ENCODE assay signal across 10 cellular contexts in genomic region chr3:42072930-42073329, GRCh38. TPM values are rescaled to one million over a fixed set of nuclear protein-coding genes. Genes with fewer than 3 reads are reported as not detected.
DNase-seq lines count a peak whose midpoint lies in the region; ATAC-seq, FAIRE-seq and TF ChIP-seq lines count a peak whose summit lies in the region.
"Had no signal": no experiment of that assay in that cellular context is flagged by ENCODE, and none has a peak within 500 bp of the region (broad histone marks: within the 10 kb centered on the region; RNA-seq: fewer than 3 reads in every experiment).

No MANE protein-coding gene starts in this region.

- H3K9ac ChIP-seq in kidney (ENCODE audit: low read length in 2 of 2): peak overlapping the region in 1 of 2 donors; percentile 10

- peaks cover 9% of the 10 kb centered on the region for H3K27me3 Mint-ChIP-seq in GM23338 (ENCODE audit: insufficient read depth, low read depth, poor library complexity)

- peaks cover 12% of the 10 kb centered on the region for H3K9me3 Mint-ChIP-seq in GM23338

- H3K27ac Mint-ChIP-seq in GM23338: peak overlapping the region; percentile 22

- DNase-seq in GM23338 (ENCODE audit: low spot score): no peak
- DNase-seq in kidney: no peak
- DNase-seq in ecto neural progenitor cell (ENCODE audit: low spot score): no peak
- no peak for DNase-seq in pancreas
- DNase-seq: central memory CD4-positive, alpha-beta T cell; stimulated activated naive CD4-positive, alpha-beta T cell treated with Interleukin-2 at 50 U/mL for 16 hours had no signal

- H3K4me1 Mint-ChIP-seq in GM23338: peaks cover 21% of the 10 kb centered on the region

- peaks cover 85% of the 10 kb centered on the region for H3K79me2 ChIP-seq in GM23338 (replicated peaks; ENCODE audit: insufficient read depth)

- H3K4me3 ChIP-seq in GM23338 (no peak overlapping the region), WI38 (ENCODE audit: low read depth, low read length) (peak overlapping the region; percentile 48; the same call in 1 of the 2 replicates), kidney (ENCODE audit: low read length in 2 of 2) (peak overlapping the region in 1 of 2 donors; percentile 31), skin epidermis (no peak overlapping the region), pancreas (no peak overlapping the region)

- H3K4me1 ChIP-seq in GM23338 (ENCODE audit: insufficient read depth) (peaks cover 17% of the 10 kb centered on the region), kidney (ENCODE audit: control insufficient read depth in 1 of 2, insufficient read depth in 1 of 2, low read depth in 1 of 2, low read length in 2 of 2) (peaks cover 21 to 28% of the 10 kb centered on the region in 2 donors), pancreas (peaks cover 20 to 32% (median 20%) of the 10 kb centered on the region in 3 donors)

- no peak overlapping the region for H3K4me2 ChIP-seq in GM23338

- H3K9me2 ChIP-seq in GM23338 (ENCODE audit: insufficient read depth): no peaks in the 10 kb centered on the region

- FAIRE-seq in kidney (lab: Jason Lieb, UNC): no peak
- no peak for FAIRE-seq in pancreas (lab: Jason Lieb, UNC)

- H3K36me3 ChIP-seq in GM23338 (ENCODE audit: insufficient read depth) (no peaks in the 10 kb centered on the region), kidney (ENCODE audit: control insufficient read depth in 1 of 2, insufficient read depth in 2 of 2, low read length in 2 of 2) (no peaks in the 10 kb centered on the region), pancreas (no peaks in the 10 kb centered on the region)

- no peak overlapping the region for H2AFZ ChIP-seq in GM23338

- no peaks in the 10 kb centered on the region; the same call in 1 of the 2 replicates for H4K20me1 ChIP-seq in GM23338 (replicated peaks; ENCODE audit: insufficient read depth)

- H3K36me3 Mint-ChIP-seq in GM23338 (ENCODE audit: low read depth): peaks cover 8% of the 10 kb centered on the region

- intact Hi-C loops in kidney (cut with DNase I) (loop anchor here (10.0 kb wide), 1 partner anchor 58 kb away; no protein-coding TSS in a partner anchor), pancreas (cut with DNase I) (no loop called here)

- H3K9me3 ChIP-seq in kidney (ENCODE audit: control insufficient read depth in 1 of 2, low read length in 2 of 2): no peaks in the 10 kb centered on the region
- H3K9me3 ChIP-seq in pancreas: no peaks in the 10 kb centered on the region

- TF ChIP-seq CTCF in GM23338 (conservative IDR thresholded peaks at IDR 0.05; ENCODE audit: low read depth in 2 of 2): no peak
- TF ChIP-seq CTCF in WI38 (IDR thresholded peaks at IDR 0.05; ENCODE audit: low read depth, low read length): no peak
- TF ChIP-seq CTCF in kidney (IDR thresholded peaks at IDR 0.05; ENCODE audit: borderline replicate concordance, extremely low read depth, insufficient read depth): no peak
- no peak for TF ChIP-seq CTCF in pancreas (IDR thresholded peaks at IDR 0.05)

- ATAC-seq in GM23338 (no peak), HG03378 (IDR thresholded peaks at IDR 0.05; ENCODE audit: unreplicated experiment) (no peak), GM18511 (IDR thresholded peaks at IDR 0.05; ENCODE audit: unreplicated experiment) (no peak), pancreas (no peak)

- no peak overlapping the region for H3K4me3 Mint-ChIP-seq in GM23338

- H3K27me3 ChIP-seq in GM23338 (ENCODE audit: insufficient read depth) (no peaks in the 10 kb centered on the region), pancreas (no peaks in the 10 kb centered on the region)

- WGBS in pancreas, 2 donors: 59 to 70% methylated on average over 8 of the region's 8 CpGs

- H3F3A ChIP-seq in GM23338 (replicated peaks; ENCODE audit: low read depth): no peaks in the 10 kb centered on the region

- peak overlapping the region; percentile 71; the same call in 1 of the 2 replicates for H3K27ac ChIP-seq in GM23338 (ENCODE audit: low read depth)
- peak overlapping the region; percentile 73 to 74 for H3K27ac ChIP-seq in kidney (ENCODE audit: low read depth in 2 of 2, low read length in 2 of 2)
- peak overlapping the region in 16 of 21 experiments; percentile 10 to 81 (median 69) for H3K27ac ChIP-seq in skin epidermis
- H3K27ac ChIP-seq in pancreas: peak overlapping the region in 1 of 4 donors; percentile 69

TF ChIP-seq in GM23338, 12 proteins besides CTCF, POLR2A, EP300 and RAD21:
- TF ChIP-seq POLR2AphosphoS5 (IDR thresholded peaks at IDR 0.05; ENCODE audit: low read depth): no peak
- TF ChIP-seq NANOG (IDR thresholded peaks at IDR 0.05; ENCODE audit: borderline replicate concordance): no peak
- TF ChIP-seq STAT1 (IDR thresholded peaks at IDR 0.05; ENCODE audit: unreplicated experiment): no peak
- TF ChIP-seq EZH2 (IDR thresholded peaks at IDR 0.05; ENCODE audit: low read depth, unreplicated experiment): no peak
- TF ChIP-seq, protein P1, sequence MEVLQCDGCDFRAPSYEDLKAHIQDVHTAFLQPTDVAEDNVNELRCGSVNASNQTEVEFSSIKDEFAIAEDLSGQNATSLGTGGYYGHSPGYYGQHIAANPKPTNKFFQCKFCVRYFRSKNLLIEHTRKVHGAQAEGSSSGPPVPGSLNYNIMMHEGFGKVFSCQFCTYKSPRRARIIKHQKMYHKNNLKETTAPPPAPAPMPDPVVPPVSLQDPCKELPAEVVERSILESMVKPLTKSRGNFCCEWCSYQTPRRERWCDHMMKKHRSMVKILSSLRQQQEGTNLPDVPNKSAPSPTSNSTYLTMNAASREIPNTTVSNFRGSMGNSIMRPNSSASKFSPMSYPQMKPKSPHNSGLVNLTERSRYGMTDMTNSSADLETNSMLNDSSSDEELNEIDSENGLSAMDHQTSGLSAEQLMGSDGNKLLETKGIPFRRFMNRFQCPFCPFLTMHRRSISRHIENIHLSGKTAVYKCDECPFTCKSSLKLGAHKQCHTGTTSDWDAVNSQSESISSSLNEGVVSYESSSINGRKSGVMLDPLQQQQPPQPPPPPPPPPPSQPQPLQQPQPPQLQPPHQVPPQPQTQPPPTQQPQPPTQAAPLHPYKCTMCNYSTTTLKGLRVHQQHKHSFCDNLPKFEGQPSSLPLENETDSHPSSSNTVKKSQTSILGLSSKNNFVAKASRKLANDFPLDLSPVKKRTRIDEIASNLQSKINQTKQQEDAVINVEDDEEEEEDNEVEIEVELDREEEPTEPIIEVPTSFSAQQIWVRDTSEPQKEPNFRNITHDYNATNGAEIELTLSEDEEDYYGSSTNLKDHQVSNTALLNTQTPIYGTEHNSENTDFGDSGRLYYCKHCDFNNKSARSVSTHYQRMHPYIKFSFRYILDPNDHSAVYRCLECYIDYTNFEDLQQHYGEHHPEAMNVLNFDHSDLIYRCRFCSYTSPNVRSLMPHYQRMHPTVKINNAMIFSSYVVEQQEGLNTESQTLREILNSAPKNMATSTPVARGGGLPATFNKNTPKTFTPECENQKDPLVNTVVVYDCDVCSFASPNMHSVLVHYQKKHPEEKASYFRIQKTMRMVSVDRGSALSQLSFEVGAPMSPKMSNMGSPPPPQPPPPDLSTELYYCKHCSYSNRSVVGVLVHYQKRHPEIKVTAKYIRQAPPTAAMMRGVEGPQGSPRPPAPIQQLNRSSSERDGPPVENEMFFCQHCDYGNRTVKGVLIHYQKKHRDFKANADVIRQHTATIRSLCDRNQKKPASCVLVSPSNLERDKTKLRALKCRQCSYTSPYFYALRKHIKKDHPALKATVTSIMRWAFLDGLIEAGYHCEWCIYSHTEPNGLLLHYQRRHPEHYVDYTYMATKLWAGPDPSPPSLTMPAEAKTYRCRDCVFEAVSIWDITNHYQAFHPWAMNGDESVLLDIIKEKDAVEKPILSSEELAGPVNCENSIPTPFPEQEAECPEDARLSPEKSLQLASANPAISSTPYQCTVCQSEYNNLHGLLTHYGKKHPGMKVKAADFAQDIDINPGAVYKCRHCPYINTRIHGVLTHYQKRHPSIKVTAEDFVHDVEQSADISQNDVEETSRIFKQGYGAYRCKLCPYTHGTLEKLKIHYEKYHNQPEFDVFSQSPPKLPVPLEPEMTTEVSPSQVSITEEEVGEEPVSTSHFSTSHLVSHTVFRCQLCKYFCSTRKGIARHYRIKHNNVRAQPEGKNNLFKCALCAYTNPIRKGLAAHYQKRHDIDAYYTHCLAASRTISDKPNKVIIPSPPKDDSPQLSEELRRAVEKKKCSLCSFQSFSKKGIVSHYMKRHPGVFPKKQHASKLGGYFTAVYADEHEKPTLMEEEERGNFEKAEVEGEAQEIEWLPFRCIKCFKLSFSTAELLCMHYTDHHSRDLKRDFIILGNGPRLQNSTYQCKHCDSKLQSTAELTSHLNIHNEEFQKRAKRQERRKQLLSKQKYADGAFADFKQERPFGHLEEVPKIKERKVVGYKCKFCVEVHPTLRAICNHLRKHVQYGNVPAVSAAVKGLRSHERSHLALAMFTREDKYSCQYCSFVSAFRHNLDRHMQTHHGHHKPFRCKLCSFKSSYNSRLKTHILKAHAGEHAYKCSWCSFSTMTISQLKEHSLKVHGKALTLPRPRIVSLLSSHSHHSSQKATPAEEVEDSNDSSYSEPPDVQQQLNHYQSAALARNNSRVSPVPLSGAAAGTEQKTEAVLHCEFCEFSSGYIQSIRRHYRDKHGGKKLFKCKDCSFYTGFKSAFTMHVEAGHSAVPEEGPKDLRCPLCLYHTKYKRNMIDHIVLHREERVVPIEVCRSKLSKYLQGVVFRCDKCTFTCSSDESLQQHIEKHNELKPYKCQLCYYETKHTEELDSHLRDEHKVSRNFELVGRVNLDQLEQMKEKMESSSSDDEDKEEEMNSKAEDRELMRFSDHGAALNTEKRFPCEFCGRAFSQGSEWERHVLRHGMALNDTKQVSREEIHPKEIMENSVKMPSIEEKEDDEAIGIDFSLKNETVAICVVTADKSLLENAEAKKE (CRISPR knock-in tag; IDR thresholded peaks at IDR 0.05): no peak
- no peak for TF ChIP-seq ETS1 (IDR thresholded peaks at IDR 0.05)
- TF ChIP-seq CREB1 (CRISPR knock-in tag; IDR thresholded peaks at IDR 0.05; ENCODE audit: low read depth): no peak

RNA-seq across cellular contexts. Expression of gene TRAK1, which starts 18.2 kb away (rescaled TPM):
- total RNA-seq in GM23338 (2014; rRNA removed; shearing (Covaris generic)): 47.4 and 50.1 TPM in 2 replicates
- polyA plus RNA-seq in GM23338 (2016; fragmentation: Nextera tagmentation; extraction: Ambion mirVana) (12.2 and 13.4 TPM in 2 replicates), kidney (ENCODE audit: insufficient read depth, low read depth, low replicate concordance) (16.2 TPM), pancreas (10 to 100 TPM; 10.6 to 19.7 TPM)
- total RNA-seq in kidney (41.0 TPM), pancreas (10 to 100 TPM in 4 of 6 donors, 1 to 10 TPM in 2; 9.3 to 24.3 (median 11.7) TPM)
